ENCODE assay signal across 9 cellular contexts in the genomic region with DNA sequence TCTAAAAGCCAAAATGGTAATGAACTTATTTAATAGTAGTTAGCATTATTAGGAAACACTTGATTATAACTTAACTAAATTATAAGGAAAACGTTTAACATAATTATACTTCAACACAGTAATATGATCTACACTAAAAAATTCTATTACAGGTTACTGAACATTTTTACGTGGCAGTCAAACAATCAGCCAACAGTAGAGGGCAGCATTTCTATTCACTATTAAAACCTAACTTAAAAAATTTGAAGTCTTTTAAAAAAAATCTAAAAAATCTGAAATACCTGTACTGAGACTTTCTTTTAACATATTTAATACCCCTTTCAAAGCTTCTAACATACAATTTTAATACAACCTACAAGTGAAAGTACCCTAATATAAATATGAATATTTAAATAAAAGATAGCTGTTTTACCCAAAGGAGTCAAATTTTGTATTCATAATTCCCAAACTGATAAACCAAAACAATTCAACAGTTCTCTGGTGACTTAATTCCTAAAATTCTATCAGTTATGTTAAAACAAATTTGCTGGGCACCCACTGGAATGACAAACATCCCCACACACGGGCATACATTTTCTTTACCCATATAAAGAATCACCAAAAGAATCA. TPM values are rescaled to one million over a fixed set of nuclear protein-coding genes. Genes with fewer than 3 reads are reported as not detected.
DNase-seq lines count a peak whose midpoint lies in the region; ATAC-seq and TF ChIP-seq lines count a peak whose summit lies in the region.
"Had no signal": no experiment of that assay in that cellular context is flagged by ENCODE, and none has a peak within 500 bp of the region (broad histone marks: within the 10 kb centered on the region; RNA-seq: fewer than 3 reads in every experiment).

No MANE protein-coding gene starts in this region.

- H3F3A ChIP-seq in neural progenitor cell (ENCODE audit: low read depth): peaks cover 56% of the 10 kb centered on the region

- DNase-seq in NOMO-1 treated with DMSO at 0.1 percent for 48 hours (lab: John Stamatoyannopoulos, UW; ENCODE audit: unreplicated experiment): peak; percentile 58
- DNase-seq in NOMO-1 treated with dmso at 0.1 percent for 144 hours (lab: John Stamatoyannopoulos, UW; ENCODE audit: unreplicated experiment): no peak
- peak; percentile 44 to 68 for DNase-seq in Kasumi-1 (lab: John Stamatoyannopoulos, UW)
- peak; percentile 6 for DNase-seq in SKM-1 (lab: John Stamatoyannopoulos, UW; ENCODE audit: unreplicated experiment)
- DNase-seq in effector memory CD8-positive, alpha-beta T cell: peak; percentile 26 to 34 (median 34)
- DNase-seq in neural progenitor cell (ENCODE audit: low spot score): peak; percentile 52

- peak overlapping the region; percentile 6 for H3K4me3 ChIP-seq in neural progenitor cell

- H3K4me2 ChIP-seq in neural progenitor cell: peak overlapping the region; percentile 48

- H3K4me3 Mint-ChIP-seq in effector memory CD8-positive, alpha-beta T cell: no peak overlapping the region
- H3K4me3 Mint-ChIP-seq in neural progenitor cell: no peak overlapping the region
- H3K4me3 Mint-ChIP-seq: stimulated activated naive CD8-positive, alpha-beta T cell treated with anti-CD3 and anti-CD28 coated beads, Interleukin-15, Interleukin-2, amounts not matched to agents 100 ng/mL and 50 ng/mL, for 24 hours had no signal

- no peak for ATAC-seq in effector memory CD8-positive, alpha-beta T cell (replicated peaks)
- ATAC-seq in HG03571 (IDR thresholded peaks at IDR 0.05; ENCODE audit: unreplicated experiment) (no peak), HG03457 (IDR thresholded peaks at IDR 0.05; ENCODE audit: unreplicated experiment) (no peak)

- H3K4me1 ChIP-seq in neural progenitor cell: peaks cover 76% of the 10 kb centered on the region

- H3K36me3 ChIP-seq in neural progenitor cell: peaks cover 6% of the 10 kb centered on the region

- peak; percentile 83 for TF ChIP-seq CTCF in neural progenitor cell (IDR thresholded peaks at IDR 0.05)

- H3K27ac ChIP-seq in neural progenitor cell: peak overlapping the region; percentile 42

- no peaks in the 10 kb centered on the region for H3K27me3 Mint-ChIP-seq in effector memory CD8-positive, alpha-beta T cell
- H3K27me3 Mint-ChIP-seq in neural progenitor cell (ENCODE audit: insufficient read depth, low read depth): no peaks in the 10 kb centered on the region
- H3K27me3 Mint-ChIP-seq: stimulated activated naive CD8-positive, alpha-beta T cell treated with anti-CD3 and anti-CD28 coated beads, Interleukin-15, Interleukin-2, amounts not matched to agents 100 ng/mL and 50 ng/mL, for 24 hours had no signal

- H3K27me3 ChIP-seq in neural progenitor cell: no peaks in the 10 kb centered on the region

- H3K4me1 Mint-ChIP-seq in effector memory CD8-positive, alpha-beta T cell (ENCODE audit: low read depth in 2 of 2): peaks cover 16 to 48% of the 10 kb centered on the region in 2 donors
- H3K4me1 Mint-ChIP-seq in neural progenitor cell: peaks cover 35% of the 10 kb centered on the region

- no peak overlapping the region for H2AFZ ChIP-seq in neural progenitor cell (replicated peaks)

- no peaks in the 10 kb centered on the region for H3K9me3 ChIP-seq in neural progenitor cell (ENCODE audit: low read depth)

- peaks cover 100% of the 10 kb centered on the region for H3K79me2 ChIP-seq in neural progenitor cell (ENCODE audit: low read depth)

- peaks cover 57% of the 10 kb centered on the region for H4K20me1 ChIP-seq in neural progenitor cell (ENCODE audit: low read depth)

- no peaks in the 10 kb centered on the region for H3K9me3 Mint-ChIP-seq in effector memory CD8-positive, alpha-beta T cell
- peaks cover 4% of the 10 kb centered on the region for H3K9me3 Mint-ChIP-seq in neural progenitor cell
- H3K9me3 Mint-ChIP-seq: stimulated activated naive CD8-positive, alpha-beta T cell treated with anti-CD3 and anti-CD28 coated beads, Interleukin-15, Interleukin-2, amounts not matched to agents 100 ng/mL and 50 ng/mL, for 24 hours had no signal

- H3K27ac Mint-ChIP-seq in effector memory CD8-positive, alpha-beta T cell: no peak overlapping the region
- H3K27ac Mint-ChIP-seq in neural progenitor cell: no peak overlapping the region
- H3K27ac Mint-ChIP-seq: stimulated activated naive CD8-positive, alpha-beta T cell treated with anti-CD3 and anti-CD28 coated beads, Interleukin-15, Interleukin-2, amounts not matched to agents 100 ng/mL and 50 ng/mL, for 24 hours had no signal

- no peaks in the 10 kb centered on the region for H3K36me3 Mint-ChIP-seq in effector memory CD8-positive, alpha-beta T cell (ENCODE audit: insufficient read depth)
- H3K36me3 Mint-ChIP-seq in neural progenitor cell: peaks cover 26% of the 10 kb centered on the region

- H3K9ac ChIP-seq in neural progenitor cell: no peak overlapping the region

RNA-seq across cellular contexts. Expression of a gene that starts 41.5 kb away (rescaled TPM):
- total RNA-seq in neural progenitor cell (ENCODE audit: low replicate concordance): 108 and 138 TPM in 2 replicates
